ENCODE assay signal across 21 cellular contexts in genomic region chr12:130958557-130959140, GRCh38. TPM values are rescaled to one million over a fixed set of nuclear protein-coding genes. Genes with fewer than 3 reads are reported as not detected.
DNase-seq lines count a peak whose midpoint lies in the region; ATAC-seq and TF ChIP-seq lines count a peak whose summit lies in the region.
"Had no signal": no experiment of that assay in that cellular context is flagged by ENCODE, and none has a peak within 500 bp of the region (broad histone marks: within the 10 kb centered on the region; RNA-seq: fewer than 3 reads in every experiment).

No MANE protein-coding gene starts in this region.

- intact Hi-C loops in heart right ventricle (cut with DNase I) = loop anchor here in 1 of 10 donors (5.0 kb wide), 1 partner anchor 49 kb away; no protein-coding TSS in a partner anchor

- ATAC-seq in heart right ventricle = no peak
- no peak for ATAC-seq in natural killer cell treated with Interleukin-12 subunit alpha and Interleukin-12 subunit beta and Interleukin-15 and Interleukin-18, amount 100 ng/mL, for 72 hours
- ATAC-seq in HG02981 (IDR thresholded peaks at IDR 0.05; ENCODE audit: unreplicated experiment) = no peak

- H3K36me3 ChIP-seq in cardiac muscle cell (no peaks in the 10 kb centered on the region), heart right ventricle (peaks cover 0 to 23% (median 0%) of the 10 kb centered on the region in 9 donors)

- peak overlapping the region in 3 of 5 experiments; percentile 28 to 75 (median 73) for H3K27ac Mint-ChIP-seq in brain
- no peak overlapping the region for H3K27ac Mint-ChIP-seq in natural killer cell treated with Interleukin-12 subunit alpha and Interleukin-12 subunit beta and Interleukin-15 and Interleukin-18, amount 100 ng/mL, for 72 hours
- H3K27ac Mint-ChIP-seq: CD8-positive, alpha-beta memory T cell had no signal

- peaks cover 0 to 2% (median 0%) of the 10 kb centered on the region in 5 experiments for H3K9me3 Mint-ChIP-seq in brain
- H3K9me3 Mint-ChIP-seq in natural killer cell treated with Interleukin-12 subunit alpha and Interleukin-12 subunit beta and Interleukin-15 and Interleukin-18, amount 100 ng/mL, for 72 hours = no peaks in the 10 kb centered on the region
- H3K9me3 Mint-ChIP-seq: CD8-positive, alpha-beta memory T cell; H9 had no signal

- no peaks in the 10 kb centered on the region for H3K9me3 ChIP-seq in cardiac muscle cell (ENCODE audit: low read depth)
- no peaks in the 10 kb centered on the region for H3K9me3 ChIP-seq in heart right ventricle

- WGBS in heart right ventricle, 2 donors = 89 to 92% methylated on average over 26 of the region's 26 CpGs

- H3K4me1 ChIP-seq in cardiac muscle cell (ENCODE audit: low read depth) = peaks cover 21% of the 10 kb centered on the region
- H3K4me1 ChIP-seq in heart right ventricle = peaks cover 3 to 64% (median 29%) of the 10 kb centered on the region in 9 donors

- POLR2A ChIA-PET in HEK293T (lab: Yijun Ruan, JAX) = no interaction called here

- TF ChIP-seq CTCF in cardiac muscle cell (IDR thresholded peaks at IDR 0.05; ENCODE audit: low read depth, low read length) (no peak), heart right ventricle (IDR thresholded peaks at IDR 0.05) (no peak), brain (conservative IDR thresholded peaks at IDR 0.05) (no peak)

- H3K4me3 ChIP-seq in cardiac muscle cell = no peak overlapping the region
- no peak overlapping the region for H3K4me3 ChIP-seq in heart right ventricle

- peaks cover 35% of the 10 kb centered on the region for H3K4me1 Mint-ChIP-seq in brain
- peaks cover 0 to 2% of the 10 kb centered on the region in 2 donors for H3K4me1 Mint-ChIP-seq in natural killer cell treated with Interleukin-12 subunit alpha and Interleukin-12 subunit beta and Interleukin-15 and Interleukin-18, amount 100 ng/mL, for 72 hours (ENCODE audit: low read depth in 2 of 2)

- DNase-seq in cardiac muscle cell (ENCODE audit: low read depth in 1 of 2, low spot score in 1 of 2) = no peak
- no peak for DNase-seq in heart right ventricle
- peak; percentile 54 for DNase-seq in islet precursor cell
- DNase-seq in retina = peak; percentile 64
- DNase-seq in natural killer cell treated with Interleukin-12 subunit alpha and Interleukin-12 subunit beta and Interleukin-15 and Interleukin-18, amount 100 ng/mL, for 72 hours (ENCODE audit: low spot score) = no peak
- no peak for DNase-seq in HEK293T (ENCODE audit: extremely low spot score)
- DNase-seq: 8988T; AML-193; C1 segment of cervical spinal cord; Calu3; CD8-positive, alpha-beta memory T cell; DMS153; H9; NCI-H1105; NCI-H146; NCI-H2029; NCI-H524 treated with DMSO at 0.1 percent for 48 hours; NCI-H82 had no signal

- CTCF ChIA-PET in HEK293T (lab: Yijun Ruan, JAX) = no interaction called here

- H3K27me3 ChIP-seq in cardiac muscle cell (no peaks in the 10 kb centered on the region), heart right ventricle (no peaks in the 10 kb centered on the region)

- peaks cover 7% of the 10 kb centered on the region for H3K27me3 Mint-ChIP-seq in brain
- peaks cover 10 to 18% of the 10 kb centered on the region in 2 donors for H3K27me3 Mint-ChIP-seq in natural killer cell treated with Interleukin-12 subunit alpha and Interleukin-12 subunit beta and Interleukin-15 and Interleukin-18, amount 100 ng/mL, for 72 hours

- H3K27ac ChIP-seq in cardiac muscle cell = peak overlapping the region; percentile 12
- H3K27ac ChIP-seq in heart right ventricle = peak overlapping the region in 1 of 10 donors; percentile 28
- H3K27ac ChIP-seq: KMS-11 had no signal

- H3K4me3 Mint-ChIP-seq in brain = peak overlapping the region in 2 of 5 experiments; percentile 46 to 62
- no peak overlapping the region for H3K4me3 Mint-ChIP-seq in natural killer cell treated with Interleukin-12 subunit alpha and Interleukin-12 subunit beta and Interleukin-15 and Interleukin-18, amount 100 ng/mL, for 72 hours
- H3K4me3 Mint-ChIP-seq: CD8-positive, alpha-beta memory T cell; H9 had no signal

- no peaks in the 10 kb centered on the region for H3K36me3 Mint-ChIP-seq in brain
- no peaks in the 10 kb centered on the region for H3K36me3 Mint-ChIP-seq in natural killer cell treated with Interleukin-12 subunit alpha and Interleukin-12 subunit beta and Interleukin-15 and Interleukin-18, amount 100 ng/mL, for 72 hours
- H3K36me3 Mint-ChIP-seq: CD8-positive, alpha-beta memory T cell had no signal

TF ChIP-seq in HEK293T, 16 proteins besides CTCF, POLR2A, EP300 and RAD21:
- TF ChIP-seq FOXA1 (IDR thresholded peaks at IDR 0.05) (no peak), HDGF (IDR thresholded peaks at IDR 0.05; ENCODE audit: borderline replicate concordance) (no peak), LEF1 (IDR thresholded peaks at IDR 0.05; ENCODE audit: borderline replicate concordance) (no peak), FOXK2 (IDR thresholded peaks at IDR 0.05) (no peak), BHLHE40 (IDR thresholded peaks at IDR 0.05; ENCODE audit: borderline replicate concordance) (no peak), FOXM1 (IDR thresholded peaks at IDR 0.05; ENCODE audit: borderline replicate concordance) (no peak)
TF ChIP-seq in HEK293T: peak in this region for 0.

RNA-seq across cellular contexts. Expression of gene ADGRD1, which starts 4.9 kb away (rescaled TPM):
- total RNA-seq in cardiac muscle cell (58.8 and 74.0 TPM in 2 replicates), heart right ventricle (100 to 1,000 TPM in 2 of 10 donors, 10 to 100 TPM in 8; 29.7 to 157 (median 72.6) TPM)
- polyA plus RNA-seq in cardiac muscle cell (66.6 and 76.2 TPM in 2 replicates), heart right ventricle (10 to 100 TPM; 16.8 to 35.0 TPM), brain (ENCODE audit: insufficient read depth, low read depth, low replicate concordance) (2.9 TPM)
- not detected for total RNA-seq in natural killer cell treated with Interleukin-12 subunit alpha and Interleukin-12 subunit beta and Interleukin-15 and Interleukin-18, amount 100 ng/mL, for 72 hours
- total RNA-seq: Calu3 had no signal
- polyA plus RNA-seq: CD8-positive, alpha-beta memory T cell had no signal

Comparison
In these comparisons a context has a peak if more than half of its experiments do, and no peak if none do; other contexts are left out.
1. DNase-seq: peak in islet precursor cell (single experiment) and retina (single experiment); none in cardiac muscle cell (0 of 2), heart right ventricle (0 of 2), natural killer cell treated with Interleukin-12 subunit alpha and Interleukin-12 subunit beta and Interleukin-15 and Interleukin-18, amount 100 ng/mL, for 72 hours (single experiment) and HEK293T (single experiment).
2. H3K27ac Mint-ChIP-seq: peak in brain (3 of 5); none in natural killer cell treated with Interleukin-12 subunit alpha and Interleukin-12 subunit beta and Interleukin-15 and Interleukin-18, amount 100 ng/mL, for 72 hours (0 of 2).
3. RNA of gene ADGRD1, which starts 4.9 kb away (total RNA-seq): 58.8 to 74.0 TPM in cardiac muscle cell and 29.7 to 157 TPM in heart right ventricle; not detected in natural killer cell treated with Interleukin-12 subunit alpha and Interleukin-12 subunit beta and Interleukin-15 and Interleukin-18, amount 100 ng/mL, for 72 hours; every median in the first group is over 10 times any median in the second.